6 cellular contexts compared by ENCODE assay signal in genomic region chr5:44300551-44300950, GRCh38.
"Had no signal": no experiment of that assay in that cellular context is flagged by ENCODE, and none has a peak within 500 bp of the region (broad histone marks: within the 10 kb centered on the region; RNA-seq: fewer than 3 reads in every experiment).

No MANE protein-coding gene starts in this region.

- ATAC-seq: HepG2, K562 had no signal

- H3K27ac ChIP-seq: HL-60 had no signal

- DNase-seq: IMR-90, KBM-7, KG1 had no signal

- H3K4me3 ChIP-seq: K562 had no signal
